16 cellular contexts compared by ENCODE assay signal in the genomic region with DNA sequence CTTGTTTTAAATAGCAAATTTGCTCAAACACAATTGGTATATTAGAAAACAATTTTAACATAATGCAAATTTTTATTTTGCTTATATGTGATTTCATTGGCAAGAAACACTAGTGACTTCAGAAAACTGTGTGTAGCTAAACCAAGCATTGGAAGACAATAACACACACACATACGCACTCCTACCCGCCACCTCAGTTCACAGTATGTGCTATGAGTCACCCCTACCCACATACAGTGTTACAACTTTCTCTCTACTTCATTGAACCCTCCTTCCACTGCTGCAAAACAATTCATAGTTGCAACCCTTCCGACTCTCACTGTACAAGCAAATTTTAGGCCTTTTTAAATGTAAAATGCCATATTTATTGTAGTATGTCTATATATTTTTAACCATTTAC.
DNase-seq lines count a peak whose midpoint lies in the region; ATAC-seq and TF ChIP-seq lines count a peak whose summit lies in the region.
"Had no signal": no experiment of that assay in that cellular context is flagged by ENCODE, and none has a peak within 500 bp of the region (broad histone marks: within the 10 kb centered on the region; RNA-seq: fewer than 3 reads in every experiment).

No MANE protein-coding gene starts in this region.

- POLR2A ChIA-PET in Caco-2 (lab: Charles Lee) = no interaction called here

- no peak overlapping the region for H4K8ac ChIP-seq in mesenchymal stem cell (ENCODE audit: low read length)

- H3K79me2 ChIP-seq in mammary epithelial cell (ENCODE audit: insufficient read depth, low read length) = no peaks in the 10 kb centered on the region

- no peak overlapping the region for H2BK120ac ChIP-seq in mesenchymal stem cell (ENCODE audit: low read depth, low read length)

- H3K23ac ChIP-seq in mesenchymal stem cell (ENCODE audit: low read length in 2 of 2) = no peak overlapping the region

- no peak overlapping the region for H2BK5ac ChIP-seq in mesenchymal stem cell (ENCODE audit: low read depth, low read length, poor library complexity, severe bottlenecking)

- H3K27me3 ChIP-seq in mammary epithelial cell (ENCODE audit: insufficient read depth, low read length) (no peaks in the 10 kb centered on the region), Caco-2 (replicated peaks; ENCODE audit: control insufficient read depth, insufficient read depth, low read length) (no peaks in the 10 kb centered on the region), mesenchymal stem cell (ENCODE audit: control insufficient read depth in 1 of 2, insufficient read depth in 1 of 2, low read length in 2 of 2) (no peaks in the 10 kb centered on the region)

- no peaks in the 10 kb centered on the region for H3K79me1 ChIP-seq in mesenchymal stem cell (replicated peaks; ENCODE audit: low read length, poor library complexity, severe bottlenecking)

- H3K4me1 Mint-ChIP-seq in Caco-2 (ENCODE audit: low read depth, unreplicated experiment) = no peaks in the 10 kb centered on the region

- H4K20me1 ChIP-seq in mammary epithelial cell (ENCODE audit: insufficient read depth, low read length) = no peaks in the 10 kb centered on the region

- H3K4me2 ChIP-seq in mammary epithelial cell (ENCODE audit: insufficient read depth, low read depth, low read length) = no peak overlapping the region
- H3K4me2 ChIP-seq in mesenchymal stem cell (ENCODE audit: low read length, poor library complexity, severe bottlenecking) = no peak overlapping the region

- H2BK12ac ChIP-seq in mesenchymal stem cell (ENCODE audit: low read length in 2 of 2) = no peak overlapping the region

- dilution Hi-C loops in mammary epithelial cell (cut with HindIII; ENCODE audit: low sequenced_read_pairs) = no loop called here

- no peaks in the 10 kb centered on the region for H3K4me1 ChIP-seq in mammary epithelial cell (ENCODE audit: insufficient read depth, low read length)
- H3K4me1 ChIP-seq in Caco-2 = no peaks in the 10 kb centered on the region
- no peaks in the 10 kb centered on the region for H3K4me1 ChIP-seq in mesenchymal stem cell (ENCODE audit: control insufficient read depth, insufficient read depth, low read depth, low read length)
- H3K4me1 ChIP-seq: HAP-1 had no signal

- H3K27ac Mint-ChIP-seq in Caco-2 (ENCODE audit: unreplicated experiment) = no peak overlapping the region
- H3K27ac Mint-ChIP-seq: CD8-positive, alpha-beta T cell had no signal

- H3K27me3 Mint-ChIP-seq in Caco-2 (ENCODE audit: insufficient read depth, unreplicated experiment) = no peaks in the 10 kb centered on the region

- CTCF ChIA-PET in mammary epithelial cell (lab: Charles Lee; ENCODE audit: low non-redundant PET) (no interaction called here), Caco-2 (lab: Charles Lee) (no interaction called here)

- no peak overlapping the region for H3K4ac ChIP-seq in mesenchymal stem cell (ENCODE audit: low read depth in 1 of 2, low read length in 2 of 2)

- H3K9me3 Mint-ChIP-seq in Caco-2 (ENCODE audit: unreplicated experiment) = no peaks in the 10 kb centered on the region

- H3K36me3 ChIP-seq in mammary epithelial cell (ENCODE audit: insufficient read depth, low read length) (no peaks in the 10 kb centered on the region), Caco-2 (ENCODE audit: control insufficient read depth, insufficient read depth, low read length) (no peaks in the 10 kb centered on the region), mesenchymal stem cell (ENCODE audit: control insufficient read depth in 1 of 2, insufficient read depth in 2 of 2, low read depth in 1 of 2, low read length in 2 of 2) (no peaks in the 10 kb centered on the region)
- H3K36me3 ChIP-seq: HAP-1 had no signal

- H3K4me3 ChIP-seq in mammary epithelial cell (replicated peaks in 1 of 3; ENCODE audit: insufficient read depth in 1 of 3, low read depth in 2 of 3, low read length in 3 of 3) (no peak overlapping the region), Caco-2 (ENCODE audit: low read depth, low read length) (no peak overlapping the region), mesenchymal stem cell (ENCODE audit: insufficient read depth in 1 of 2, low read depth in 1 of 2, low read length in 2 of 2) (no peak overlapping the region)
- H3K4me3 ChIP-seq: HAP-1, SK-N-MC had no signal

- H3K9me3 ChIP-seq in mammary epithelial cell (replicated peaks; ENCODE audit: insufficient read depth, low read length) (no peaks in the 10 kb centered on the region), Caco-2 (no peaks in the 10 kb centered on the region), mesenchymal stem cell (ENCODE audit: control insufficient read depth, low read length) (peaks cover 10% of the 10 kb centered on the region)
- H3K9me3 ChIP-seq: HAP-1 had no signal

- BruUV-seq in mammary epithelial cell (replicated peaks; lab: Mats Ljungman, UMichigan) = no TSS peak
- BruUV-seq in Caco-2 (replicated peaks; lab: Mats Ljungman, UMichigan) = no TSS peak

- no peak overlapping the region for H3K14ac ChIP-seq in mesenchymal stem cell (ENCODE audit: low read length in 2 of 2)

- H3K18ac ChIP-seq in mesenchymal stem cell (ENCODE audit: low read depth in 1 of 2, low read length in 2 of 2) = no peak overlapping the region

- no peak overlapping the region for H2AK5ac ChIP-seq in mesenchymal stem cell (ENCODE audit: low read length, severe bottlenecking)

- peak; percentile 55 for ATAC-seq in GM19351 (IDR thresholded peaks at IDR 0.05; ENCODE audit: unreplicated experiment)
- ATAC-seq: CD8-positive, alpha-beta T cell; Panc1; Right ventricle myocardium inferior had no signal

- no peak overlapping the region for H2AFZ ChIP-seq in mammary epithelial cell (ENCODE audit: low read depth, low read length)
- no peak overlapping the region for H2AFZ ChIP-seq in mesenchymal stem cell (ENCODE audit: low read depth, low read length)

- TF ChIP-seq CTCF in mammary epithelial cell (conservative IDR thresholded peaks at IDR 0.05 in 1 of 2, IDR thresholded peaks at IDR 0.05 in 1 of 2; ENCODE audit: extremely low read depth in 1 of 2, insufficient read depth in 1 of 2, low read depth in 1 of 2, low read length in 2 of 2) (no peak), Caco-2 (IDR thresholded peaks at IDR 0.05; ENCODE audit: insufficient read depth in 1 of 2, low read depth in 1 of 2, low read length in 1 of 2, severe bottlenecking in 1 of 2, unreplicated experiment in 1 of 2) (no peak)

- no peak overlapping the region for H4K91ac ChIP-seq in mesenchymal stem cell (ENCODE audit: low read length)

- H3K9ac ChIP-seq in mammary epithelial cell (ENCODE audit: insufficient read depth, low read length) = no peak overlapping the region
- H3K9ac ChIP-seq in mesenchymal stem cell (ENCODE audit: low read length) = no peak overlapping the region

- no peak overlapping the region for H3K4me3 Mint-ChIP-seq in Caco-2 (ENCODE audit: unreplicated experiment)
- H3K4me3 Mint-ChIP-seq: CD8-positive, alpha-beta T cell had no signal

- H3K27ac ChIP-seq in mammary epithelial cell (ENCODE audit: insufficient read depth, low read depth, low read length) = no peak overlapping the region
- H3K27ac ChIP-seq in mesenchymal stem cell (ENCODE audit: low read length, poor library complexity, severe bottlenecking) = no peak overlapping the region
- H3K27ac ChIP-seq: SK-N-MC had no signal

- in situ Hi-C loops in mammary epithelial cell (cut with MboI; ENCODE audit: low sequenced_read_pairs in 2 of 2) = no loop called here

- DNase-seq in HT1080 (ENCODE audit: low read depth) (peak; percentile 41), mammary epithelial cell (peak; percentile 0), renal cortical epithelial cell (ENCODE audit: low read depth) (peak; percentile 6), Caco-2 (no peak), NCI-H2227 (lab: John Stamatoyannopoulos, UW; ENCODE audit: unreplicated experiment) (no peak), mesenchymal stem cell (no peak)
- DNase-seq: CD8-positive, alpha-beta T cell; NCI-H1092; NCI-H1694 treated with DMSO at 0.1 percent for 48 hours; NCI-H446; NCI-H774 had no signal

- intact Hi-C loops in mammary epithelial cell (cut with micrococcal nuclease) = no loop called here
- intact Hi-C loops in Caco-2 (cut with micrococcal nuclease; ENCODE audit: unreplicated experiment) = no loop called here

- H2BK15ac ChIP-seq in mesenchymal stem cell (ENCODE audit: low read depth, poor library complexity, severe bottlenecking) = no peak overlapping the region

- no peaks in the 10 kb centered on the region for H3K36me3 Mint-ChIP-seq in Caco-2 (ENCODE audit: insufficient read depth, unreplicated experiment)
- H3K36me3 Mint-ChIP-seq: CD8-positive, alpha-beta T cell had no signal

- 57% methylated on average over 3 of the region's 3 CpGs for WGBS in mammary epithelial cell (ENCODE audit: low coverage, missing lambda C conversion rate)
- WGBS in mesenchymal stem cell = 89% methylated on average over 2 of the region's 3 CpGs

Comparison
In these comparisons a context has a peak if more than half of its experiments do, and no peak if none do; other contexts are left out.
1. DNase-seq: peak in HT1080 (single experiment), mammary epithelial cell (single experiment) and renal cortical epithelial cell (single experiment); none in Caco-2 (0 of 2), NCI-H2227 (single experiment) and mesenchymal stem cell (single experiment).